In genomic region chr11:72741429-72741833, GRCh38 we compare ENCODE assay signal across 9 cellular contexts. TPM values are rescaled to one million over a fixed set of nuclear protein-coding genes. Genes with fewer than 3 reads are reported as not detected.
DNase-seq lines count a peak whose midpoint lies in the region; ATAC-seq and TF ChIP-seq lines count a peak whose summit lies in the region.
"Had no signal": no experiment of that assay in that cellular context is flagged by ENCODE, and none has a peak within 500 bp of the region (broad histone marks: within the 10 kb centered on the region; RNA-seq: fewer than 3 reads in every experiment).

No MANE protein-coding gene starts in this region.

- no peak overlapping the region for H3K4me3 ChIP-seq in H7 (ENCODE audit: insufficient read depth, low read depth, low read length)
- no peak overlapping the region for H3K4me3 ChIP-seq in left ventricle myocardium inferior
- no peak overlapping the region for H3K4me3 ChIP-seq in skeletal muscle tissue (ENCODE audit: low read length in 3 of 3)

- no peaks in the 10 kb centered on the region for H3K27me3 ChIP-seq in H7 (ENCODE audit: control insufficient read depth, insufficient read depth, low read length)
- no peaks in the 10 kb centered on the region for H3K27me3 ChIP-seq in left ventricle myocardium inferior (ENCODE audit: low read depth)
- H3K27me3 ChIP-seq in skeletal muscle tissue (ENCODE audit: control insufficient read depth in 3 of 3, insufficient read depth in 3 of 3, low read length in 3 of 3), result no peaks in the 10 kb centered on the region

- H3K36me3 ChIP-seq in H7 (replicated peaks; ENCODE audit: control insufficient read depth, insufficient read depth, low read length), result no peaks in the 10 kb centered on the region
- no peaks in the 10 kb centered on the region for H3K36me3 ChIP-seq in left ventricle myocardium inferior
- H3K36me3 ChIP-seq in skeletal muscle tissue (ENCODE audit: control insufficient read depth in 3 of 3, insufficient read depth in 3 of 3, low read length in 3 of 3), result no peaks in the 10 kb centered on the region

- ATAC-seq in HG03521 (IDR thresholded peaks at IDR 0.05; ENCODE audit: unreplicated experiment) (no peak), GM21390 (IDR thresholded peaks at IDR 0.05; ENCODE audit: unreplicated experiment) (no peak), GM19463 (IDR thresholded peaks at IDR 0.05; ENCODE audit: unreplicated experiment) (no peak)

- H3K9me3 ChIP-seq in left ventricle myocardium inferior (replicated peaks) (no peaks in the 10 kb centered on the region), skeletal muscle tissue (ENCODE audit: control insufficient read depth in 3 of 3, low read length in 3 of 3) (no peaks in the 10 kb centered on the region)

- DNase-seq in H7 (peak; percentile 81), SKM-1 treated with dmso at 0.1 percent for 144 hours (lab: John Stamatoyannopoulos, UW; ENCODE audit: unreplicated experiment) (peak; percentile 66), left ventricle myocardium inferior (peak; percentile 42), NCI-H1417 (lab: John Stamatoyannopoulos, UW) (no peak)
- DNase-seq: T-helper 9 cell had no signal

- intact Hi-C loops in left ventricle myocardium inferior (cut with micrococcal nuclease), result no loop called here

- H3K27ac ChIP-seq in left ventricle myocardium inferior (replicated peaks), result peak overlapping the region; percentile 40
- peak overlapping the region; percentile 13 for H3K27ac ChIP-seq in skeletal muscle tissue (ENCODE audit: low read depth, low read length)

- no peak for TF ChIP-seq CTCF in left ventricle myocardium inferior (IDR thresholded peaks at IDR 0.05; ENCODE audit: borderline replicate concordance)

- peaks cover 46% of the 10 kb centered on the region for H3K4me1 ChIP-seq in left ventricle myocardium inferior
- H3K4me1 ChIP-seq in skeletal muscle tissue (ENCODE audit: control insufficient read depth in 3 of 3, insufficient read depth in 3 of 3, low read length in 3 of 3), result peaks cover 17 to 52% (median 31%) of the 10 kb centered on the region in 3 donors

- H3K9ac ChIP-seq in skeletal muscle tissue (ENCODE audit: low read depth in 1 of 3, low read length in 3 of 3), result peak overlapping the region in 1 of 3 donors; percentile 25

RNA-seq across cellular contexts. Expression of gene ARAP1, which starts 10.8 kb away (rescaled TPM):
- total RNA-seq in H7 (2014; rRNA removed; shearing (Covaris generic)), result 85.2 and 85.5 TPM in 2 replicates
- total RNA-seq in left ventricle myocardium inferior, result 51.9 TPM
- total RNA-seq in skeletal muscle tissue, result 98.6 TPM

RNA-seq across cellular contexts. Expression of gene STARD10, which starts 52.4 kb away (rescaled TPM):
- total RNA-seq in H7 (2014; rRNA removed; shearing (Covaris generic)), result 19.3 and 26.8 TPM in 2 replicates
- 93.6 TPM for total RNA-seq in left ventricle myocardium inferior
- 28.2 TPM for total RNA-seq in skeletal muscle tissue

Comparison
In these comparisons a context has a peak if more than half of its experiments do, and no peak if none do; other contexts are left out.
1. DNase-seq: peak in H7 (single experiment), SKM-1 treated with dmso at 0.1 percent for 144 hours (single experiment) and left ventricle myocardium inferior (single experiment); none in NCI-H1417 (0 of 3).